Comparison of ENCODE assay signal across 10 cellular contexts in the genomic region with DNA sequence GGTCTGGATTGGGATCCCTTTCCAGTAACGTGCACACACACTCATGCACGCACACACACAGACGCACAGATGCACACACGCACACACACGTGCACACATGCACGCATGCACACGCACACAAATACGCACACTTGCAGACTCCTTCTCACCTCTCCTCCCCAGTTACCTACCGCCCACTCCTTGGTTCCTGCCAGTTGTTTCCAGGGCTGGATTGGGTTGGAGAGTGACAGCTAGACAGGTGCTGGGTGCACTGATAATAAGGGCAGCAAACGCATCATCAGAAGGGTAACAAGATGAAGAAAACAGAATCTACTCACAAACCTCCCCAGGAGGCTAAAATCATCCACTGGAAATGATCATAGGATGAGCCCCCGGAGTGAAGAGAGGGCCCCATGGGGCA.
"Had no signal": no experiment of that assay in that cellular context is flagged by ENCODE, and none has a peak within 500 bp of the region (broad histone marks: within the 10 kb centered on the region; RNA-seq: fewer than 3 reads in every experiment).

No MANE protein-coding gene starts in this region.

- H3K9me3 ChIP-seq: HAP-1 had no signal

- H3K27ac ChIP-seq: HL-60, KMS-11 had no signal

- H3K4me1 Mint-ChIP-seq: IgD-negative memory B cell had no signal

- H3K4me3 ChIP-seq: GM23338, HAP-1 had no signal

- H2AFZ ChIP-seq: GM23338 had no signal

- FAIRE-seq: HepG2 had no signal

- H3K9me3 Mint-ChIP-seq: GM23338, HFFc6 had no signal

- H3K4me2 ChIP-seq: GM23338, KMS-11 had no signal

- H3K4me3 Mint-ChIP-seq: GM23338, HFFc6, IgD-negative memory B cell had no signal

- H3K27ac Mint-ChIP-seq: GM23338, HFFc6, IgD-negative memory B cell had no signal

- H3K9ac ChIP-seq: KMS-11 had no signal

- H3K36me3 ChIP-seq: HAP-1 had no signal

- ATAC-seq: GM23338, HCT116, HepG2 had no signal

- DNase-seq: H7, HFFc6, KBM-7 had no signal
